Comparison of ENCODE assay signal across 8 cellular contexts in genomic region chr5:158819840-158820620, GRCh38.
A peak's percentile ranks its signal among the peaks of the same experiment; 100 is the strongest.
DNase-seq lines count a peak whose midpoint lies in the region; ATAC-seq and TF ChIP-seq lines count a peak whose summit lies in the region.

No MANE protein-coding gene starts in this region.

- H3K4me1 Mint-ChIP-seq in T-helper 2 cell treated with Interferon-gamma antibody and Interleukin-4, amounts not matched to agents 5 μg/mL and 100 μg/mL, for 36 hours (ENCODE audit: low read depth) = peaks cover 32% of the 10 kb centered on the region

- DNase-seq in T-helper 2 cell treated with Interferon-gamma antibody and Interleukin-4, amounts not matched to agents 5 μg/mL and 100 μg/mL, for 36 hours (ENCODE audit: low spot score) = peak; percentile 53
- DNase-seq in putamen (ENCODE audit: low spot score) = peak; percentile 71
- DNase-seq in NCI-H774 (lab: John Stamatoyannopoulos, UW) = no peak
- no peak for DNase-seq in erythroblast (lab: John Stamatoyannopoulos, UW)
- no peak for DNase-seq in NCI-H1694 treated with DMSO at 0.1 percent for 48 hours (lab: John Stamatoyannopoulos, UW)
- DNase-seq in NK-92 treated with Interleukin-12 subunit alpha and Interleukin-12 subunit beta, amount 100 ng/mL, for 24 hours (lab: John Stamatoyannopoulos, UW) = no peak

- no peak overlapping the region for H3K27ac Mint-ChIP-seq in T-helper 2 cell treated with Interferon-gamma antibody and Interleukin-4, amounts not matched to agents 5 μg/mL and 100 μg/mL, for 36 hours

- H3K4me3 Mint-ChIP-seq in T-helper 2 cell treated with Interferon-gamma antibody and Interleukin-4, amounts not matched to agents 5 μg/mL and 100 μg/mL, for 36 hours = peak overlapping the region; percentile 4

- H3K9me3 Mint-ChIP-seq in T-helper 2 cell treated with Interferon-gamma antibody and Interleukin-4, amounts not matched to agents 5 μg/mL and 100 μg/mL, for 36 hours = peaks cover 17% of the 10 kb centered on the region

- ATAC-seq in GM19025 (IDR thresholded peaks at IDR 0.05; ENCODE audit: low read depth, unreplicated experiment) = peak; percentile 72
- ATAC-seq in HG02870 (IDR thresholded peaks at IDR 0.05; ENCODE audit: unreplicated experiment) = peak; percentile 91

- TF ChIP-seq POLR2A in erythroblast (IDR thresholded peaks at IDR 0.05; ENCODE audit: low read length) = no peak

- H3K36me3 Mint-ChIP-seq in T-helper 2 cell treated with Interferon-gamma antibody and Interleukin-4, amounts not matched to agents 5 μg/mL and 100 μg/mL, for 36 hours (ENCODE audit: low read depth) = peaks cover 8% of the 10 kb centered on the region

- H3K27me3 Mint-ChIP-seq in T-helper 2 cell treated with Interferon-gamma antibody and Interleukin-4, amounts not matched to agents 5 μg/mL and 100 μg/mL, for 36 hours (ENCODE audit: low read depth) = no peaks in the 10 kb centered on the region

Comparison
In these comparisons a context has a peak if more than half of its experiments do, and no peak if none do; other contexts are left out.
1. DNase-seq: peak in T-helper 2 cell treated with Interferon-gamma antibody and Interleukin-4, amounts not matched to agents 5 μg/mL and 100 μg/mL, for 36 hours (single experiment) and putamen (single experiment); none in NCI-H774 (single experiment), erythroblast (0 of 2), NCI-H1694 treated with DMSO at 0.1 percent for 48 hours (single experiment) and NK-92 treated with Interleukin-12 subunit alpha and Interleukin-12 subunit beta, amount 100 ng/mL, for 24 hours (single experiment).